Comparison of ENCODE assay signal across 1 cellular context in the genomic region with DNA sequence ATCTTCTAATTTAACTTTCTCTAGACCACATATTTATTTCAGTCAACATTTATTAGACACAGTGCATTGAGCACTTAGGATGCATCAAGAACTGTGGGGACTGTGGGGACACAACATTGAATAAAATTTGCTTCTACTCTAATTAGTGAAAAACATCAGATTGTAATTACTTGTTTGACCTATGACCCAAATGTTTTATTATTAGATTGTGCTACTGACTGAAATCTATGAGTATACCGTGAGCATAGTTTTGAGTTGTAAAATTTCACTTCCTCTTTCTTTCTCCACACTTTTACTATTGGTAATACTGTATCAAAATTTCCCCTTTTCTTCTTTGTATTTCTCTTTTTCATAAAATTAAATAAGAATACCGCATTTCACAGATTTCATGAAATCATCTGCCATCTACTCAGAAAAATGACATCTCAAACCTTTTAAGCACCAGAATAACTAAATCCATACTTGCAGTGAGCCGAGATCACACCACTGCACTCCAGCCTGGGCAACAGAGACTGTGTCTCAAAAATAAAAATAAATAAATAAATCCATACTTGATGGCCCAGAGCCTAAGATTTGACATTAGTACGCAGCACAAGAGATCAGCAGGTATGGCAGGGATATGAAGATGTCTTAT.
TF ChIP-seq lines count a peak whose summit lies in the region.

No MANE protein-coding gene starts in this region.

TF ChIP-seq in GM12878, 131 proteins besides CTCF, POLR2A, EP300 and RAD21 (continued from another document and continues in another):
- TF ChIP-seq, protein P1, sequence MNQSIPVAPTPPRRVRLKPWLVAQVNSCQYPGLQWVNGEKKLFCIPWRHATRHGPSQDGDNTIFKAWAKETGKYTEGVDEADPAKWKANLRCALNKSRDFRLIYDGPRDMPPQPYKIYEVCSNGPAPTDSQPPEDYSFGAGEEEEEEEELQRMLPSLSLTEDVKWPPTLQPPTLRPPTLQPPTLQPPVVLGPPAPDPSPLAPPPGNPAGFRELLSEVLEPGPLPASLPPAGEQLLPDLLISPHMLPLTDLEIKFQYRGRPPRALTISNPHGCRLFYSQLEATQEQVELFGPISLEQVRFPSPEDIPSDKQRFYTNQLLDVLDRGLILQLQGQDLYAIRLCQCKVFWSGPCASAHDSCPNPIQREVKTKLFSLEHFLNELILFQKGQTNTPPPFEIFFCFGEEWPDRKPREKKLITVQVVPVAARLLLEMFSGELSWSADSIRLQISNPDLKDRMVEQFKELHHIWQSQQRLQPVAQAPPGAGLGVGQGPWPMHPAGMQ (IDR thresholded peaks at IDR 0.05; ENCODE audit: borderline replicate concordance): no peak
- TF ChIP-seq SMARCA5 (IDR thresholded peaks at IDR 0.05) (no peak), HSF1 (IDR thresholded peaks at IDR 0.05; ENCODE audit: low read depth, low read length) (no peak), TBL1XR1 (IDR thresholded peaks at IDR 0.05; ENCODE audit: low read depth, low read length) (peak; percentile 93), NFYA (IDR thresholded peaks at IDR 0.05; ENCODE audit: borderline replicate concordance, low read depth, low read length) (no peak), PKNOX1 (IDR thresholded peaks at IDR 0.05) (peak; percentile 59; the same call in 1 of the 2 replicates), SMC3 (IDR thresholded peaks at IDR 0.05; ENCODE audit: borderline replicate concordance, low read length) (no peak), TCF12 (IDR thresholded peaks at IDR 0.05; ENCODE audit: low read depth, low read length) (no peak), WRNIP1 (IDR thresholded peaks at IDR 0.05; ENCODE audit: borderline replicate concordance, low read depth, low read length) (no peak), KDM1A (IDR thresholded peaks at IDR 0.05; ENCODE audit: borderline replicate concordance) (no peak), BACH1 (IDR thresholded peaks at IDR 0.05; ENCODE audit: borderline replicate concordance) (peak; percentile 88; the same call in 1 of the 2 replicates), CBX5 (IDR thresholded peaks at IDR 0.05; ENCODE audit: low read depth) (0 out of 2 replicates have a peak, but pooled peaks have one; percentile 61), TARDBP (IDR thresholded peaks at IDR 0.05; ENCODE audit: borderline replicate concordance) (no peak), POLR2AphosphoS5 (IDR thresholded peaks at IDR 0.05; ENCODE audit: low read length) (no peak), ZNF592 (IDR thresholded peaks at IDR 0.05) (no peak), SREBF1 (IDR thresholded peaks at IDR 0.05; ENCODE audit: low read length) (no peak), BCL11A (IDR thresholded peaks at IDR 0.05; ENCODE audit: low read depth, low read length) (peak; percentile 88), RFX5 (IDR thresholded peaks at IDR 0.05; ENCODE audit: low read depth, low read length) (no peak), NR2C2 (IDR thresholded peaks at IDR 0.05; ENCODE audit: borderline replicate concordance, control insufficient read depth, insufficient read length, low read depth) (no peak), DPF2 (IDR thresholded peaks at IDR 0.05) (peak; percentile 96), POLR2AphosphoS2 (IDR thresholded peaks at IDR 0.05; ENCODE audit: low read depth, low read length) (no peak), POU2F2 (IDR thresholded peaks at IDR 0.05; ENCODE audit: borderline replicate concordance, low read depth, low read length) (no peak), MYB (IDR thresholded peaks at IDR 0.05; ENCODE audit: borderline replicate concordance, low read depth, low read length) (0 out of 2 replicates have a peak, but pooled peaks have one; percentile 62), STAT1 (conservative IDR thresholded peaks at IDR 0.05) (no peak)
- TF ChIP-seq, protein P2, sequence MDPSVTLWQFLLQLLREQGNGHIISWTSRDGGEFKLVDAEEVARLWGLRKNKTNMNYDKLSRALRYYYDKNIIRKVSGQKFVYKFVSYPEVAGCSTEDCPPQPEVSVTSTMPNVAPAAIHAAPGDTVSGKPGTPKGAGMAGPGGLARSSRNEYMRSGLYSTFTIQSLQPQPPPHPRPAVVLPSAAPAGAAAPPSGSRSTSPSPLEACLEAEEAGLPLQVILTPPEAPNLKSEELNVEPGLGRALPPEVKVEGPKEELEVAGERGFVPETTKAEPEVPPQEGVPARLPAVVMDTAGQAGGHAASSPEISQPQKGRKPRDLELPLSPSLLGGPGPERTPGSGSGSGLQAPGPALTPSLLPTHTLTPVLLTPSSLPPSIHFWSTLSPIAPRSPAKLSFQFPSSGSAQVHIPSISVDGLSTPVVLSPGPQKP (IDR thresholded peaks at IDR 0.05; ENCODE audit: low read depth, low read length): no peak
- TF ChIP-seq, protein P3, sequence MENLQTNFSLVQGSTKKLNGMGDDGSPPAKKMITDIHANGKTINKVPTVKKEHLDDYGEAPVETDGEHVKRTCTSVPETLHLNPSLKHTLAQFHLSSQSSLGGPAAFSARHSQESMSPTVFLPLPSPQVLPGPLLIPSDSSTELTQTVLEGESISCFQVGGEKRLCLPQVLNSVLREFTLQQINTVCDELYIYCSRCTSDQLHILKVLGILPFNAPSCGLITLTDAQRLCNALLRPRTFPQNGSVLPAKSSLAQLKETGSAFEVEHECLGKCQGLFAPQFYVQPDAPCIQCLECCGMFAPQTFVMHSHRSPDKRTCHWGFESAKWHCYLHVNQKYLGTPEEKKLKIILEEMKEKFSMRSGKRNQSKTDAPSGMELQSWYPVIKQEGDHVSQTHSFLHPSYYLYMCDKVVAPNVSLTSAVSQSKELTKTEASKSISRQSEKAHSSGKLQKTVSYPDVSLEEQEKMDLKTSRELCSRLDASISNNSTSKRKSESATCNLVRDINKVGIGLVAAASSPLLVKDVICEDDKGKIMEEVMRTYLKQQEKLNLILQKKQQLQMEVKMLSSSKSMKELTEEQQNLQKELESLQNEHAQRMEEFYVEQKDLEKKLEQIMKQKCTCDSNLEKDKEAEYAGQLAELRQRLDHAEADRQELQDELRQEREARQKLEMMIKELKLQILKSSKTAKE (IDR thresholded peaks at IDR 0.05; ENCODE audit: low read depth, poor library complexity, severe bottlenecking): peak; percentile 97
- TF ChIP-seq, protein P4, sequence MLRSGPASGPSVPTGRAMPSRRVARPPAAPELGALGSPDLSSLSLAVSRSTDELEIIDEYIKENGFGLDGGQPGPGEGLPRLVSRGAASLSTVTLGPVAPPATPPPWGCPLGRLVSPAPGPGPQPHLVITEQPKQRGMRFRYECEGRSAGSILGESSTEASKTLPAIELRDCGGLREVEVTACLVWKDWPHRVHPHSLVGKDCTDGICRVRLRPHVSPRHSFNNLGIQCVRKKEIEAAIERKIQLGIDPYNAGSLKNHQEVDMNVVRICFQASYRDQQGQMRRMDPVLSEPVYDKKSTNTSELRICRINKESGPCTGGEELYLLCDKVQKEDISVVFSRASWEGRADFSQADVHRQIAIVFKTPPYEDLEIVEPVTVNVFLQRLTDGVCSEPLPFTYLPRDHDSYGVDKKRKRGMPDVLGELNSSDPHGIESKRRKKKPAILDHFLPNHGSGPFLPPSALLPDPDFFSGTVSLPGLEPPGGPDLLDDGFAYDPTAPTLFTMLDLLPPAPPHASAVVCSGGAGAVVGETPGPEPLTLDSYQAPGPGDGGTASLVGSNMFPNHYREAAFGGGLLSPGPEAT (IDR thresholded peaks at IDR 0.05; ENCODE audit: low read depth): peak; percentile 94; the same call in 1 of the 2 replicates
- TF ChIP-seq, protein P5, sequence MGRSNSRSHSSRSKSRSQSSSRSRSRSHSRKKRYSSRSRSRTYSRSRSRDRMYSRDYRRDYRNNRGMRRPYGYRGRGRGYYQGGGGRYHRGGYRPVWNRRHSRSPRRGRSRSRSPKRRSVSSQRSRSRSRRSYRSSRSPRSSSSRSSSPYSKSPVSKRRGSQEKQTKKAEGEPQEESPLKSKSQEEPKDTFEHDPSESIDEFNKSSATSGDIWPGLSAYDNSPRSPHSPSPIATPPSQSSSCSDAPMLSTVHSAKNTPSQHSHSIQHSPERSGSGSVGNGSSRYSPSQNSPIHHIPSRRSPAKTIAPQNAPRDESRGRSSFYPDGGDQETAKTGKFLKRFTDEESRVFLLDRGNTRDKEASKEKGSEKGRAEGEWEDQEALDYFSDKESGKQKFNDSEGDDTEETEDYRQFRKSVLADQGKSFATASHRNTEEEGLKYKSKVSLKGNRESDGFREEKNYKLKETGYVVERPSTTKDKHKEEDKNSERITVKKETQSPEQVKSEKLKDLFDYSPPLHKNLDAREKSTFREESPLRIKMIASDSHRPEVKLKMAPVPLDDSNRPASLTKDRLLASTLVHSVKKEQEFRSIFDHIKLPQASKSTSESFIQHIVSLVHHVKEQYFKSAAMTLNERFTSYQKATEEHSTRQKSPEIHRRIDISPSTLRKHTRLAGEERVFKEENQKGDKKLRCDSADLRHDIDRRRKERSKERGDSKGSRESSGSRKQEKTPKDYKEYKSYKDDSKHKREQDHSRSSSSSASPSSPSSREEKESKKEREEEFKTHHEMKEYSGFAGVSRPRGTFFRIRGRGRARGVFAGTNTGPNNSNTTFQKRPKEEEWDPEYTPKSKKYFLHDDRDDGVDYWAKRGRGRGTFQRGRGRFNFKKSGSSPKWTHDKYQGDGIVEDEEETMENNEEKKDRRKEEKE (IDR thresholded peaks at IDR 0.05): no peak
- TF ChIP-seq, protein P6, sequence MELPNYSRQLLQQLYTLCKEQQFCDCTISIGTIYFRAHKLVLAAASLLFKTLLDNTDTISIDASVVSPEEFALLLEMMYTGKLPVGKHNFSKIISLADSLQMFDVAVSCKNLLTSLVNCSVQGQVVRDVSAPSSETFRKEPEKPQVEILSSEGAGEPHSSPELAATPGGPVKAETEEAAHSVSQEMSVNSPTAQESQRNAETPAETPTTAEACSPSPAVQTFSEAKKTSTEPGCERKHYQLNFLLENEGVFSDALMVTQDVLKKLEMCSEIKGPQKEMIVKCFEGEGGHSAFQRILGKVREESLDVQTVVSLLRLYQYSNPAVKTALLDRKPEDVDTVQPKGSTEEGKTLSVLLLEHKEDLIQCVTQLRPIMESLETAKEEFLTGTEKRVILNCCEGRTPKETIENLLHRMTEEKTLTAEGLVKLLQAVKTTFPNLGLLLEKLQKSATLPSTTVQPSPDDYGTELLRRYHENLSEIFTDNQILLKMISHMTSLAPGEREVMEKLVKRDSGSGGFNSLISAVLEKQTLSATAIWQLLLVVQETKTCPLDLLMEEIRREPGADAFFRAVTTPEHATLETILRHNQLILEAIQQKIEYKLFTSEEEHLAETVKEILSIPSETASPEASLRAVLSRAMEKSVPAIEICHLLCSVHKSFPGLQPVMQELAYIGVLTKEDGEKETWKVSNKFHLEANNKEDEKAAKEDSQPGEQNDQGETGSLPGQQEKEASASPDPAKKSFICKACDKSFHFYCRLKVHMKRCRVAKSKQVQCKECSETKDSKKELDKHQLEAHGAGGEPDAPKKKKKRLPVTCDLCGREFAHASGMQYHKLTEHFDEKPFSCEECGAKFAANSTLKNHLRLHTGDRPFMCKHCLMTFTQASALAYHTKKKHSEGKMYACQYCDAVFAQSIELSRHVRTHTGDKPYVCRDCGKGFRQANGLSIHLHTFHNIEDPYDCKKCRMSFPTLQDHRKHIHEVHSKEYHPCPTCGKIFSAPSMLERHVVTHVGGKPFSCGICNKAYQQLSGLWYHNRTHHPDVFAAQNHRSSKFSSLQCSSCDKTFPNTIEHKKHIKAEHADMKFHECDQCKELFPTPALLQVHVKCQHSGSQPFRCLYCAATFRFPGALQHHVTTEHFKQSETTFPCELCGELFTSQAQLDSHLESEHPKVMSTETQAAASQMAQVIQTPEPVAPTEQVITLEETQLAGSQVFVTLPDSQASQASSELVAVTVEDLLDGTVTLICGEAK (IDR thresholded peaks at IDR 0.05; ENCODE audit: borderline replicate concordance): no peak; the same call in 1 of the 2 replicates
